In genomic region chr20:3789201-3789600, GRCh38 we compare ENCODE assay signal across 10 cellular contexts. TPM values are rescaled to one million over a fixed set of nuclear protein-coding genes. Genes with fewer than 3 reads are reported as not detected.
A peak's percentile ranks its signal among the peaks of the same experiment; 100 is the strongest.
DNase-seq lines count a peak whose midpoint lies in the region; ATAC-seq, FAIRE-seq and TF ChIP-seq lines count a peak whose summit lies in the region.
"Not testable (repeated sequence)": the region's sequence is repeated elsewhere in the genome, so short reads cannot be mapped to it uniquely, and the experiment has no call there.
"Had no signal": no experiment of that assay in that cellular context is flagged by ENCODE, and none has a peak within 500 bp of the region (broad histone marks: within the 10 kb centered on the region; RNA-seq: fewer than 3 reads in every experiment).

No MANE protein-coding gene starts in this region.

- POLR2A ChIA-PET in CD4-positive, alpha-beta T cell (lab: Charles Lee): interaction anchor here (8.5 kb wide), 1 partner anchor 25 kb away, joined by 89 read pairs; no protein-coding TSS in a partner anchor
- POLR2A ChIA-PET in HEK293 (lab: Yijun Ruan, JAX): interaction anchor here (0.9 kb wide), 1 partner anchor 29 kb away, joined by 4 read pairs; no protein-coding TSS in a partner anchor
- POLR2A ChIA-PET in HepG2 (lab: Yijun Ruan, JAX): interaction anchor here (0.5 to 10.4 kb wide), 3 partner anchors 12 to 226 kb away, joined by 3 to 134 read pairs (median 3); partner anchors contain the start of genes AP5S1 and RNF24

- not testable (repeated sequence) for DNase-seq in CD4-positive, alpha-beta T cell; mammary epithelial cell; HepG2 (ENCODE audit: low spot score)

- peak overlapping the region; percentile 37 for H3K27ac Mint-ChIP-seq in CD4-positive, alpha-beta T cell
- H3K27ac Mint-ChIP-seq in T-helper 1 cell treated with Interleukin-12 subunit alpha and Interleukin-12 subunit beta and Interleukin-4 antibody, amounts not matched to agents 30 μg/mL and 1 μg/mL, for 36 hours: peak overlapping the region; percentile 23
- H3K27ac Mint-ChIP-seq in activated T-helper 17 cell treated with anti-CD3 and anti-CD28 coated beads, Interleukin-2, amount 50 U/mL, for 72 hours: peak overlapping the region; percentile 9
- H3K27ac Mint-ChIP-seq in nephron: peak overlapping the region in 2 of 3 experiments; percentile 2 to 15

- not testable (repeated sequence) for FAIRE-seq in HepG2 (lab: Jason Lieb, UNC)

- CTCF ChIA-PET in CD4-positive, alpha-beta T cell (lab: Charles Lee): interaction anchor here (1.5 to 4.3 kb wide), 2 partner anchors 31 to 66 kb away, joined by 5 to 59 read pairs; partner anchors contain the start of gene AP5S1
- CTCF ChIA-PET in HEK293 (lab: Yijun Ruan, JAX) (interaction anchor here (0.9 to 10.3 kb wide), 4 partner anchors 23 to 80 kb away, joined by 3 to 142 read pairs (median 7); partner anchors contain the start of gene AP5S1), HepG2 (lab: Yijun Ruan, JAX; ENCODE audit: low intra/inter-chr PET ratio, low total read pairs) (interaction anchor here (0.8 to 4.6 kb wide), 3 partner anchors 30 to 296 kb away, joined by 3 to 119 read pairs (median 49); partner anchors contain the start of gene AP5S1)
- CTCF ChIA-PET in mammary epithelial cell (lab: Charles Lee; ENCODE audit: low non-redundant PET): not testable (repeated sequence)

- H2AFZ ChIP-seq in mammary epithelial cell (ENCODE audit: low read depth, low read length): peak overlapping the region; percentile 20
- not testable (repeated sequence) for H2AFZ ChIP-seq in HepG2 (ENCODE audit: low read length)

- H3K27ac ChIP-seq in CD4-positive, alpha-beta T cell (ENCODE audit: low read depth, low read length); HEK293 (ENCODE audit: extremely low read depth, low read depth, low read length); mammary epithelial cell (ENCODE audit: insufficient read depth, low read depth, low read length); HepG2 (ENCODE audit: extremely low read length, insufficient read depth, low read length): not testable (repeated sequence)

- dilution Hi-C loops in mammary epithelial cell (cut with HindIII; ENCODE audit: low sequenced_read_pairs): loop anchor here (10.0 kb wide), 1 partner anchor 146 kb away; no protein-coding TSS in a partner anchor

- H3K27me3 ChIP-seq in CD4-positive, alpha-beta T cell (ENCODE audit: control insufficient read depth, insufficient read depth, low read length); mammary epithelial cell (ENCODE audit: insufficient read depth, low read length): not testable (repeated sequence)
- H3K27me3 ChIP-seq in HepG2 (ENCODE audit: control insufficient read depth in 1 of 2, insufficient read depth in 2 of 2, low read length in 2 of 2): peaks cover 0 to 18% of the 10 kb centered on the region in 2 experiments; a peak in 3 of 5 replicates

- not testable (repeated sequence) for H3K36me3 Mint-ChIP-seq in CD4-positive, alpha-beta T cell (ENCODE audit: low read depth); T-helper 1 cell treated with Interleukin-12 subunit alpha and Interleukin-12 subunit beta and Interleukin-4 antibody, amounts not matched to agents 30 μg/mL and 1 μg/mL, for 36 hours (ENCODE audit: low read depth); activated T-helper 17 cell treated with anti-CD3 and anti-CD28 coated beads, Interleukin-2, amount 50 U/mL, for 72 hours (ENCODE audit: low read depth); nephron (ENCODE audit: low read depth)

- intact Hi-C loops in CD4-positive, alpha-beta T cell (cut with DNase I, micrococcal nuclease); mammary epithelial cell (cut with micrococcal nuclease); HepG2 (cut with micrococcal nuclease; ENCODE audit: unreplicated experiment): not testable (repeated sequence)

- peaks cover 15% of the 10 kb centered on the region; the same call in 1 of the 2 replicates for H3K4me1 ChIP-seq in HEK293 (ENCODE audit: control insufficient read depth, insufficient read depth, low read length)
- peaks cover 21% of the 10 kb centered on the region for H3K4me1 ChIP-seq in mammary epithelial cell (ENCODE audit: insufficient read depth, low read length)
- H3K4me1 ChIP-seq in HepG2 (ENCODE audit: insufficient read depth, low read length): peaks cover 56% of the 10 kb centered on the region

- not testable (repeated sequence) for H4K20me1 ChIP-seq in mammary epithelial cell (ENCODE audit: insufficient read depth, low read length); HepG2 (ENCODE audit: insufficient read depth, low read length)

- in situ Hi-C loops in mammary epithelial cell (cut with MboI; ENCODE audit: low sequenced_read_pairs in 2 of 2): not testable (repeated sequence)
- in situ Hi-C loops in HepG2 (cut with HindIII; ENCODE audit: extremely low pct_ligation_motif_present, low pct_unique_long_range_greater_than_20kb): loop anchor here (5.0 kb wide), 1 partner anchor 58 kb away; the partner anchor contains the start of gene MAVS

- BruUV-seq in mammary epithelial cell (replicated peaks; lab: Mats Ljungman, UMichigan); HepG2 (replicated peaks; lab: Mats Ljungman, UMichigan): not testable (repeated sequence)

- TF ChIP-seq CTCF in CD4-positive, alpha-beta T cell (IDR thresholded peaks at IDR 0.05); HEK293 (tag by site-specific recombination; IDR thresholded peaks at IDR 0.05); mammary epithelial cell (conservative IDR thresholded peaks at IDR 0.05 in 1 of 2, IDR thresholded peaks at IDR 0.05 in 1 of 2; ENCODE audit: extremely low read depth in 1 of 2, insufficient read depth in 1 of 2, low read depth in 1 of 2, low read length in 2 of 2); HepG2 (CRISPR knock-in tag; IDR thresholded peaks at IDR 0.05); nephron (IDR thresholded peaks at IDR 0.05; ENCODE audit: unreplicated experiment in 3 of 3): not testable (repeated sequence)

- WGBS in mammary epithelial cell (ENCODE audit: low coverage, missing lambda C conversion rate): 94% methylated on average over 4 of the region's 4 CpGs
- WGBS in HepG2 (ENCODE audit: low lambda C conversion rate): 17% methylated on average over 4 of the region's 4 CpGs

- H3K79me2 ChIP-seq in mammary epithelial cell (ENCODE audit: insufficient read depth, low read length): peaks cover 21% of the 10 kb centered on the region
- not testable (repeated sequence) for H3K79me2 ChIP-seq in HepG2 (ENCODE audit: insufficient read depth, low read length)

- H3K4me2 ChIP-seq in mammary epithelial cell (ENCODE audit: insufficient read depth, low read depth, low read length): not testable (repeated sequence)
- peak overlapping the region; percentile 65 for H3K4me2 ChIP-seq in HepG2 (ENCODE audit: low read depth, low read length)

- not testable (repeated sequence) for H3K9me3 Mint-ChIP-seq in CD4-positive, alpha-beta T cell; T-helper 1 cell treated with Interleukin-12 subunit alpha and Interleukin-12 subunit beta and Interleukin-4 antibody, amounts not matched to agents 30 μg/mL and 1 μg/mL, for 36 hours; activated T-helper 17 cell treated with anti-CD3 and anti-CD28 coated beads, Interleukin-2, amount 50 U/mL, for 72 hours; nephron

- not testable (repeated sequence) for ATAC-seq in CD4-positive, alpha-beta T cell (ENCODE audit: poor library complexity); activated T-helper 17 cell treated with anti-CD3 and anti-CD28 coated beads, Interleukin-2, amount 50 U/mL, for 72 hours (replicated peaks); HepG2

- peaks cover 30% of the 10 kb centered on the region for H3K4me1 Mint-ChIP-seq in CD4-positive, alpha-beta T cell (ENCODE audit: low read depth)
- peaks cover 25% of the 10 kb centered on the region for H3K4me1 Mint-ChIP-seq in T-helper 1 cell treated with Interleukin-12 subunit alpha and Interleukin-12 subunit beta and Interleukin-4 antibody, amounts not matched to agents 30 μg/mL and 1 μg/mL, for 36 hours (ENCODE audit: low read depth)
- H3K4me1 Mint-ChIP-seq in activated T-helper 17 cell treated with anti-CD3 and anti-CD28 coated beads, Interleukin-2, amount 50 U/mL, for 72 hours: peaks cover 22% of the 10 kb centered on the region
- peaks cover 23% of the 10 kb centered on the region for H3K4me1 Mint-ChIP-seq in nephron

- H3K9me3 ChIP-seq in CD4-positive, alpha-beta T cell (ENCODE audit: control insufficient read depth, low read length); HEK293 (ENCODE audit: control insufficient read depth, insufficient read depth, low read depth, low read length); mammary epithelial cell (replicated peaks; ENCODE audit: insufficient read depth, low read length); HepG2 (ENCODE audit: low read length): not testable (repeated sequence)

- not testable (repeated sequence) for H3K4me3 ChIP-seq in HEK293 (ENCODE audit: low read depth, low read length); mammary epithelial cell (replicated peaks in 1 of 3; ENCODE audit: insufficient read depth in 1 of 3, low read depth in 2 of 3, low read length in 3 of 3); HepG2 (replicated peaks in 1 of 3; ENCODE audit: insufficient read depth in 1 of 3, low read depth in 2 of 3, low read length in 3 of 3)

- not testable (repeated sequence) for H3K9ac ChIP-seq in mammary epithelial cell (ENCODE audit: insufficient read depth, low read length); HepG2 (ENCODE audit: insufficient read depth, low read depth, low read length)

- H3K36me3 ChIP-seq in HEK293 (ENCODE audit: control insufficient read depth in 2 of 2, insufficient read depth in 1 of 2, low read length in 2 of 2): peaks cover 0 to 16% of the 10 kb centered on the region in 2 experiments; a peak in 2 of 3 replicates
- H3K36me3 ChIP-seq in mammary epithelial cell (ENCODE audit: insufficient read depth, low read length); HepG2 (replicated peaks in 1 of 2; ENCODE audit: control insufficient read depth in 1 of 2, insufficient read depth in 2 of 2, low read length in 2 of 2): not testable (repeated sequence)

- TF ChIP-seq EP300 in HepG2 (IDR thresholded peaks at IDR 0.05; ENCODE audit: low read depth in 2 of 2, low read length in 2 of 2); HepG2 (CRISPR knock-in tag; IDR thresholded peaks at IDR 0.05; ENCODE audit: borderline replicate concordance): not testable (repeated sequence)

- H3K4me3 Mint-ChIP-seq in CD4-positive, alpha-beta T cell: not testable (repeated sequence)
- H3K4me3 Mint-ChIP-seq in T-helper 1 cell treated with Interleukin-12 subunit alpha and Interleukin-12 subunit beta and Interleukin-4 antibody, amounts not matched to agents 30 μg/mL and 1 μg/mL, for 36 hours: peak overlapping the region; percentile 32
- peak overlapping the region; percentile 77 for H3K4me3 Mint-ChIP-seq in activated T-helper 17 cell treated with anti-CD3 and anti-CD28 coated beads, Interleukin-2, amount 50 U/mL, for 72 hours
- peak overlapping the region; percentile 52 to 78 (median 71) for H3K4me3 Mint-ChIP-seq in nephron

- H3K27me3 Mint-ChIP-seq in CD4-positive, alpha-beta T cell; T-helper 1 cell treated with Interleukin-12 subunit alpha and Interleukin-12 subunit beta and Interleukin-4 antibody, amounts not matched to agents 30 μg/mL and 1 μg/mL, for 36 hours (ENCODE audit: low read depth); activated T-helper 17 cell treated with anti-CD3 and anti-CD28 coated beads, Interleukin-2, amount 50 U/mL, for 72 hours; nephron (ENCODE audit: low read depth): not testable (repeated sequence)

- not testable (repeated sequence) for TF ChIP-seq RAD21 in HepG2 (CRISPR knock-in tag; IDR thresholded peaks at IDR 0.05)

- TF ChIP-seq POLR2A in HepG2 (IDR thresholded peaks at IDR 0.05; ENCODE audit: insufficient read depth in 1 of 2, low read depth in 2 of 2, low read length in 2 of 2): not testable (repeated sequence)

RNA-seq across cellular contexts. Expression of gene CENPB, which starts 2.7 kb away (rescaled TPM):
- 10 to 100 TPM; 25.1 to 25.3 TPM for total RNA-seq in CD4-positive, alpha-beta T cell
- total RNA-seq in activated T-helper 17 cell treated with anti-CD3 and anti-CD28 coated beads, Interleukin-2, amount 50 U/mL, for 72 hours: 10 to 100 TPM; 42.3 to 82.1 TPM
- total RNA-seq in mammary epithelial cell (10 to 100 TPM; 56.8 to 72.2 TPM), HepG2 (2016; rRNA removed; fragmentation: Illumina TruSeq; extraction: Trizol) (42.9 and 54.5 TPM in 2 replicates)
- polyA plus RNA-seq in mammary epithelial cell (33.5 TPM), HepG2 (2011; rRNA removed) (10.4 and 15.6 TPM in 2 replicates)
- 47.9 TPM for polyA minus RNA-seq in mammary epithelial cell
- 12.7 and 12.9 TPM in 2 replicates for total RNA-seq in HepG2 (2016; cell fraction: cytosol; rRNA removed; fragmentation: Illumina TruSeq; extraction: Trizol; ENCODE audit: low read depth)
- total RNA-seq in HepG2 (2016; cell fraction: insoluble cytoplasmic fraction; rRNA removed; fragmentation: Illumina TruSeq; extraction: Trizol): 42.6 and 53.4 TPM in 2 replicates
- total RNA-seq in HepG2 (2016; cell fraction: membrane; rRNA removed; fragmentation: Illumina TruSeq; extraction: Trizol): 44.1 and 47.1 TPM in 2 replicates
- total RNA-seq in HepG2 (2016; cell fraction: nucleus; rRNA removed; fragmentation: Illumina TruSeq; extraction: Trizol): 22.9 and 28.9 TPM in 2 replicates
- 13.3 and 14.8 TPM in 2 replicates for polyA plus RNA-seq in HepG2 (2011; cell fraction: cytosol; rRNA removed)
- 19.0 and 20.4 TPM in 2 replicates for polyA plus RNA-seq in HepG2 (2011; cell fraction: nucleus; rRNA removed)
- 20.0 and 24.1 TPM in 2 replicates for polyA plus RNA-seq in HepG2 (2012)
- 11.2 and 11.4 TPM in 2 replicates for polyA plus RNA-seq in HepG2 (2016; cell fraction: cytosol; fragmentation: Illumina TruSeq; extraction: Trizol; ENCODE audit: low read depth)
- 37.8 and 42.0 TPM in 2 replicates for polyA plus RNA-seq in HepG2 (2016; cell fraction: insoluble cytoplasmic fraction; fragmentation: Illumina TruSeq; extraction: Trizol; ENCODE audit: low read depth)
- 28.4 and 33.6 TPM in 2 replicates for polyA plus RNA-seq in HepG2 (2016; cell fraction: membrane; fragmentation: Illumina TruSeq; extraction: Trizol; ENCODE audit: low read depth)
- polyA plus RNA-seq in HepG2 (2016; cell fraction: nucleus; fragmentation: Illumina TruSeq; extraction: Trizol; ENCODE audit: insufficient read depth, low read depth): 36.6 and 38.3 TPM in 2 replicates
- 40.5 and 51.2 TPM in 2 replicates for polyA minus RNA-seq in HepG2 (2011; rRNA and poly(A)+ RNA removed; ENCODE audit: low replicate concordance)
- 17.9 and 18.5 TPM in 2 replicates for polyA minus RNA-seq in HepG2 (2011; cell fraction: cytosol; rRNA and poly(A)+ RNA removed)
- 16.0 and 16.7 TPM in 2 replicates for polyA minus RNA-seq in HepG2 (2011; cell fraction: nucleus; rRNA and poly(A)+ RNA removed)

RNA-seq across cellular contexts. Expression of gene CDC25B, which starts 6.9 kb away (rescaled TPM):
- 100 to 1,000 TPM; 144 TPM for total RNA-seq in CD4-positive, alpha-beta T cell
- total RNA-seq in activated T-helper 17 cell treated with anti-CD3 and anti-CD28 coated beads, Interleukin-2, amount 50 U/mL, for 72 hours: 100 to 1,000 TPM in 1 of 2 donors, 10 to 100 TPM in 1; 86.7 to 117 TPM
- total RNA-seq in mammary epithelial cell (10 to 100 TPM in 1 of 2 donors, 1 to 10 TPM in 1; 5.5 to 55.5 TPM), HepG2 (2016; rRNA removed; fragmentation: Illumina TruSeq; extraction: Trizol) (14.5 and 19.3 TPM in 2 replicates)
- polyA plus RNA-seq in mammary epithelial cell (45.8 TPM), HepG2 (2011; rRNA removed) (14.3 and 19.4 TPM in 2 replicates)
- 80.2 TPM for polyA minus RNA-seq in mammary epithelial cell
- total RNA-seq in HepG2 (2016; cell fraction: cytosol; rRNA removed; fragmentation: Illumina TruSeq; extraction: Trizol; ENCODE audit: low read depth): 5.8 and 5.9 TPM in 2 replicates
- 15.3 and 18.9 TPM in 2 replicates for total RNA-seq in HepG2 (2016; cell fraction: insoluble cytoplasmic fraction; rRNA removed; fragmentation: Illumina TruSeq; extraction: Trizol)
- total RNA-seq in HepG2 (2016; cell fraction: membrane; rRNA removed; fragmentation: Illumina TruSeq; extraction: Trizol): 18.7 and 19.9 TPM in 2 replicates
- 13.9 and 16.9 TPM in 2 replicates for total RNA-seq in HepG2 (2016; cell fraction: nucleus; rRNA removed; fragmentation: Illumina TruSeq; extraction: Trizol)
- polyA plus RNA-seq in HepG2 (2011; cell fraction: cytosol; rRNA removed): 11.6 and 15.6 TPM in 2 replicates
- 49.0 and 73.9 TPM in 2 replicates for polyA plus RNA-seq in HepG2 (2011; cell fraction: nucleus; rRNA removed)
- polyA plus RNA-seq in HepG2 (2012): 26.0 and 33.6 TPM in 2 replicates
- polyA plus RNA-seq in HepG2 (2016; cell fraction: cytosol; fragmentation: Illumina TruSeq; extraction: Trizol; ENCODE audit: low read depth): 10.4 and 11.1 TPM in 2 replicates
- polyA plus RNA-seq in HepG2 (2016; cell fraction: insoluble cytoplasmic fraction; fragmentation: Illumina TruSeq; extraction: Trizol; ENCODE audit: low read depth): 30.9 and 41.0 TPM in 2 replicates
- polyA plus RNA-seq in HepG2 (2016; cell fraction: membrane; fragmentation: Illumina TruSeq; extraction: Trizol; ENCODE audit: low read depth): 21.7 and 25.1 TPM in 2 replicates
- 40.4 and 46.6 TPM in 2 replicates for polyA plus RNA-seq in HepG2 (2016; cell fraction: nucleus; fragmentation: Illumina TruSeq; extraction: Trizol; ENCODE audit: insufficient read depth, low read depth)
- polyA minus RNA-seq in HepG2 (2011; rRNA and poly(A)+ RNA removed; ENCODE audit: low replicate concordance): 22.5 and 47.0 TPM in 2 replicates
- polyA minus RNA-seq in HepG2 (2011; cell fraction: cytosol; rRNA and poly(A)+ RNA removed): 15.7 and 18.9 TPM in 2 replicates
- 11.1 and 13.0 TPM in 2 replicates for polyA minus RNA-seq in HepG2 (2011; cell fraction: nucleus; rRNA and poly(A)+ RNA removed)

RNA-seq across cellular contexts. Expression of gene SPEF1, which starts 8.0 kb away (rescaled TPM):
- not detected for total RNA-seq in CD4-positive, alpha-beta T cell
- total RNA-seq in activated T-helper 17 cell treated with anti-CD3 and anti-CD28 coated beads, Interleukin-2, amount 50 U/mL, for 72 hours: under 1 TPM; 0.24 TPM
- under 1 TPM; 0.17 to 0.26 TPM for total RNA-seq in mammary epithelial cell
- 0.08 TPM for polyA plus RNA-seq in mammary epithelial cell
- polyA minus RNA-seq in mammary epithelial cell: not detected
- 0.27 and 0.32 TPM in 2 replicates for total RNA-seq in HepG2 (2016; rRNA removed; fragmentation: Illumina TruSeq; extraction: Trizol)
- not detected in 2 replicates for total RNA-seq in HepG2 (2016; cell fraction: cytosol; rRNA removed; fragmentation: Illumina TruSeq; extraction: Trizol; ENCODE audit: low read depth)
- 0.15 and 0.22 TPM in 2 replicates for total RNA-seq in HepG2 (2016; cell fraction: insoluble cytoplasmic fraction; rRNA removed; fragmentation: Illumina TruSeq; extraction: Trizol)
- total RNA-seq in HepG2 (2016; cell fraction: membrane; rRNA removed; fragmentation: Illumina TruSeq; extraction: Trizol): 0.17 and 0.22 TPM in 2 replicates
- 0.40 TPM in 1 of 2 replicates, not detected in the other for total RNA-seq in HepG2 (2016; cell fraction: nucleus; rRNA removed; fragmentation: Illumina TruSeq; extraction: Trizol)
- 0.05 and 0.11 TPM in 2 replicates for polyA plus RNA-seq in HepG2 (2011; rRNA removed)
- 0.08 TPM in 1 of 2 replicates, not detected in the other for polyA plus RNA-seq in HepG2 (2011; cell fraction: cytosol; rRNA removed)
- polyA plus RNA-seq in HepG2 (2011; cell fraction: nucleus; rRNA removed): 0.45 and 0.84 TPM in 2 replicates
- 0.11 TPM in 1 of 2 replicates, not detected in the other for polyA plus RNA-seq in HepG2 (2012)
- polyA plus RNA-seq in HepG2 (2016; cell fraction: cytosol; fragmentation: Illumina TruSeq; extraction: Trizol; ENCODE audit: low read depth): 0.17 and 0.22 TPM in 2 replicates
- 0.24 and 0.25 TPM in 2 replicates for polyA plus RNA-seq in HepG2 (2016; cell fraction: insoluble cytoplasmic fraction; fragmentation: Illumina TruSeq; extraction: Trizol; ENCODE audit: low read depth)
- 0.20 and 0.42 TPM in 2 replicates for polyA plus RNA-seq in HepG2 (2016; cell fraction: membrane; fragmentation: Illumina TruSeq; extraction: Trizol; ENCODE audit: low read depth)
- polyA plus RNA-seq in HepG2 (2016; cell fraction: nucleus; fragmentation: Illumina TruSeq; extraction: Trizol; ENCODE audit: insufficient read depth, low read depth): 0.29 TPM in 1 of 2 replicates, not detected in the other
- polyA minus RNA-seq in HepG2 (2011; rRNA and poly(A)+ RNA removed; ENCODE audit: low replicate concordance): 0.08 and 0.14 TPM in 2 replicates
- not detected in 2 replicates for polyA minus RNA-seq in HepG2 (2011; cell fraction: cytosol; rRNA and poly(A)+ RNA removed)
- 0.64 TPM in 1 of 2 replicates, not detected in the other for polyA minus RNA-seq in HepG2 (2011; cell fraction: nucleus; rRNA and poly(A)+ RNA removed)
- total RNA-seq: Caco-2; CD4-positive, alpha-beta memory T cell; IMR-90 had no signal

RNA-seq across cellular contexts. Expression of gene ADISSP, which starts 21.6 kb away (rescaled TPM):
- 10 to 100 TPM; 11.2 to 11.6 TPM for total RNA-seq in CD4-positive, alpha-beta T cell
- total RNA-seq in activated T-helper 17 cell treated with anti-CD3 and anti-CD28 coated beads, Interleukin-2, amount 50 U/mL, for 72 hours: 10 to 100 TPM; 40.7 to 66.0 TPM
- total RNA-seq in mammary epithelial cell (10 to 100 TPM; 14.0 to 59.9 TPM), HepG2 (2016; rRNA removed; fragmentation: Illumina TruSeq; extraction: Trizol) (70.0 and 90.6 TPM in 2 replicates)
- polyA plus RNA-seq in mammary epithelial cell (63.4 TPM), HepG2 (2011; rRNA removed) (38.3 and 51.7 TPM in 2 replicates)
- polyA minus RNA-seq in mammary epithelial cell: 43.5 TPM
- total RNA-seq in HepG2 (2016; cell fraction: cytosol; rRNA removed; fragmentation: Illumina TruSeq; extraction: Trizol; ENCODE audit: low read depth): 120 and 149 TPM in 2 replicates
- 67.4 and 89.2 TPM in 2 replicates for total RNA-seq in HepG2 (2016; cell fraction: insoluble cytoplasmic fraction; rRNA removed; fragmentation: Illumina TruSeq; extraction: Trizol)
- 165 and 207 TPM in 2 replicates for total RNA-seq in HepG2 (2016; cell fraction: membrane; rRNA removed; fragmentation: Illumina TruSeq; extraction: Trizol)
- total RNA-seq in HepG2 (2016; cell fraction: nucleus; rRNA removed; fragmentation: Illumina TruSeq; extraction: Trizol): 43.5 and 46.5 TPM in 2 replicates
- polyA plus RNA-seq in HepG2 (2011; cell fraction: cytosol; rRNA removed): 41.7 and 67.3 TPM in 2 replicates
- 36.2 and 38.2 TPM in 2 replicates for polyA plus RNA-seq in HepG2 (2011; cell fraction: nucleus; rRNA removed)
- polyA plus RNA-seq in HepG2 (2012): 37.4 and 38.4 TPM in 2 replicates
- 210 and 248 TPM in 2 replicates for polyA plus RNA-seq in HepG2 (2016; cell fraction: cytosol; fragmentation: Illumina TruSeq; extraction: Trizol; ENCODE audit: low read depth)
- 96.6 and 129 TPM in 2 replicates for polyA plus RNA-seq in HepG2 (2016; cell fraction: insoluble cytoplasmic fraction; fragmentation: Illumina TruSeq; extraction: Trizol; ENCODE audit: low read depth)
- 249 and 277 TPM in 2 replicates for polyA plus RNA-seq in HepG2 (2016; cell fraction: membrane; fragmentation: Illumina TruSeq; extraction: Trizol; ENCODE audit: low read depth)
- polyA plus RNA-seq in HepG2 (2016; cell fraction: nucleus; fragmentation: Illumina TruSeq; extraction: Trizol; ENCODE audit: insufficient read depth, low read depth): 90.0 and 101 TPM in 2 replicates
- 32.0 and 63.5 TPM in 2 replicates for polyA minus RNA-seq in HepG2 (2011; rRNA and poly(A)+ RNA removed; ENCODE audit: low replicate concordance)
- 30.2 and 38.4 TPM in 2 replicates for polyA minus RNA-seq in HepG2 (2011; cell fraction: cytosol; rRNA and poly(A)+ RNA removed)
- 15.2 and 15.3 TPM in 2 replicates for polyA minus RNA-seq in HepG2 (2011; cell fraction: nucleus; rRNA and poly(A)+ RNA removed)

RNA-seq across cellular contexts. Expression of gene AP5S1, which starts 31.1 kb away (rescaled TPM):
- total RNA-seq in CD4-positive, alpha-beta T cell: 1 to 10 TPM; 6.0 TPM
- total RNA-seq in activated T-helper 17 cell treated with anti-CD3 and anti-CD28 coated beads, Interleukin-2, amount 50 U/mL, for 72 hours: 10 to 100 TPM; 10.8 to 14.8 TPM
- total RNA-seq in mammary epithelial cell: 10 to 100 TPM; 14.9 to 15.5 TPM
- 11.5 TPM for polyA plus RNA-seq in mammary epithelial cell
- polyA minus RNA-seq in mammary epithelial cell: 22.3 TPM
- 23.2 and 23.7 TPM in 2 replicates for total RNA-seq in HepG2 (2016; rRNA removed; fragmentation: Illumina TruSeq; extraction: Trizol)
- 6.5 and 6.6 TPM in 2 replicates for total RNA-seq in HepG2 (2016; cell fraction: cytosol; rRNA removed; fragmentation: Illumina TruSeq; extraction: Trizol; ENCODE audit: low read depth)
- total RNA-seq in HepG2 (2016; cell fraction: insoluble cytoplasmic fraction; rRNA removed; fragmentation: Illumina TruSeq; extraction: Trizol): 20.8 and 26.3 TPM in 2 replicates
- 15.6 and 19.4 TPM in 2 replicates for total RNA-seq in HepG2 (2016; cell fraction: membrane; rRNA removed; fragmentation: Illumina TruSeq; extraction: Trizol)
- 14.1 and 15.3 TPM in 2 replicates for total RNA-seq in HepG2 (2016; cell fraction: nucleus; rRNA removed; fragmentation: Illumina TruSeq; extraction: Trizol)
- 7.9 and 9.1 TPM in 2 replicates for polyA plus RNA-seq in HepG2 (2011; rRNA removed)
- 6.7 and 9.3 TPM in 2 replicates for polyA plus RNA-seq in HepG2 (2011; cell fraction: cytosol; rRNA removed)
- polyA plus RNA-seq in HepG2 (2011; cell fraction: nucleus; rRNA removed): 13.1 and 17.4 TPM in 2 replicates
- polyA plus RNA-seq in HepG2 (2012): 6.2 and 7.2 TPM in 2 replicates
- polyA plus RNA-seq in HepG2 (2016; cell fraction: cytosol; fragmentation: Illumina TruSeq; extraction: Trizol; ENCODE audit: low read depth): 6.5 and 8.5 TPM in 2 replicates
- polyA plus RNA-seq in HepG2 (2016; cell fraction: insoluble cytoplasmic fraction; fragmentation: Illumina TruSeq; extraction: Trizol; ENCODE audit: low read depth): 20.4 and 21.3 TPM in 2 replicates
- polyA plus RNA-seq in HepG2 (2016; cell fraction: membrane; fragmentation: Illumina TruSeq; extraction: Trizol; ENCODE audit: low read depth): 13.2 and 17.0 TPM in 2 replicates
- 18.0 and 19.1 TPM in 2 replicates for polyA plus RNA-seq in HepG2 (2016; cell fraction: nucleus; fragmentation: Illumina TruSeq; extraction: Trizol; ENCODE audit: insufficient read depth, low read depth)
- polyA minus RNA-seq in HepG2 (2011; rRNA and poly(A)+ RNA removed; ENCODE audit: low replicate concordance): 15.2 and 46.1 TPM in 2 replicates
- 8.3 and 11.6 TPM in 2 replicates for polyA minus RNA-seq in HepG2 (2011; cell fraction: cytosol; rRNA and poly(A)+ RNA removed)
- polyA minus RNA-seq in HepG2 (2011; cell fraction: nucleus; rRNA and poly(A)+ RNA removed): 23.7 and 26.3 TPM in 2 replicates
